20 cellular contexts compared by ENCODE assay signal in the genomic region with DNA sequence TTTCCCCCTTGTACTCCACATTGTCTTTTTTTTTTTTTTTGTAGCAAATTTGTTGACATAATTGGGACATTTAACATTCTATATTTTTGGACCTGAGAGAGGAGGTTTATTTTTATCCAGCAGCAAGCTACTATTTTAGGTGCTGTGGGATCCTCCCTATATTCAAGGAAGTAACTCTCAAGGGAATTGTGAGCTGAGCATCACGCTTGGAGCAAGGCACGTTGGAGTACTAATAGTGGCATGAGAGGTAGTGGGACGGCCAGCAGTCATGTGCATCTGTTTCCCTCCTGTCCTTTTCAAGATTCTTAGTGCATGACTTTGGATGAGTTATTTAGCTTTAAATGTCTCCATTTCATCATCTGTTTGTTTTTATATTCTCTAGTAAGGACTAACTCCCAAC.
"Had no signal": no experiment of that assay in that cellular context is flagged by ENCODE, and none has a peak within 500 bp of the region (broad histone marks: within the 10 kb centered on the region; RNA-seq: fewer than 3 reads in every experiment).

No MANE protein-coding gene starts in this region.

- H3K27ac ChIP-seq: HL-60, KMS-11, SJCRH30 had no signal

- H3K9me3 ChIP-seq: SJCRH30 had no signal

- H3K9ac ChIP-seq: KMS-11 had no signal

- H3K4me3 ChIP-seq: K562, SJCRH30 had no signal

- H3K27me3 ChIP-seq: SJCRH30 had no signal

- DNase-seq: Kasumi-1, MM.1S, NCI-H1092 treated with DMSO at 0.1 percent for 48 hours, NCI-H1436, NCI-H187, NCI-H2029, NCI-H2081 treated with DMSO at 0.1 percent for 48 hours, NCI-H2171, NCI-H226, NCI-H446, NCI-H510A, NCI-H524 treated with DMSO at 0.1 percent for 48 hours, NCI-H69, NCI-H774, RPMI8226, SHP77 treated with DMSO at 0.1 percent for 48 hours, SJCRH30 had no signal

- ATAC-seq: K562 had no signal

- H3K4me2 ChIP-seq: KMS-11 had no signal
